Comparison of ENCODE assay signal across 1 cellular context in the genomic region with DNA sequence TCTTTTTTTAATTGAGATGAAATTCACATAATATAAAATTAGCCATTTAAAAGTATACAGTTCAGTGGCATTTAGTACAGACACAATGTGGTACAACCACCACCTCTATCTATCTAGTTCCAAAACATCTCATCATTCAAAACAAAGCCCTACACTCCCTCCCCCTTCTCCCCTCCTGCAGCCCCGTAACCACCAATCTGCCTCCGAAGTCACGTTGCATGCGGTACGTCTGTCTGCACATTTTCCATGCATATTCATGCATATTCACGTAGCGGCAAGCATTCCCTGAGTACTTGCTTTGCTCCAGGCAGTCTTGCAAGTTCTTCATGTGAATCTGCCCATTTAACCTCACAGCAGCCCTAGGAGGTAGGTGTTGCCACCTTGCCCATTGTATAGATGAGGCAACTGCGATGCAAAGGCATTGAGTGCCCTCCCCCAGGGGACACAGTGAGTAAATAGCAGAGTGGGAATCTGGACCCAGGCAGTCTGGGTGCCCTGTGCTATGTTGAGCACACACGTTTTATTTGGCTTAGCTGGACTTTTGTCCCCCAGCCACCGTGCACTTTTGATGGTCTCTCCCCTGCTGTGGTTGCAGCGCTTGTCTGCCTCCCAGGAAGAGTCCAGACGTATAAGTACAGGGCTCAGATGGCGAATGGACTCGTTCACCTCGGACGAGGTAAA.
TF ChIP-seq lines count a peak whose summit lies in the region.

No MANE protein-coding gene starts in this region.

TF ChIP-seq in HepG2, 621 proteins besides CTCF, POLR2A, EP300 and RAD21 (continued from another document and continues in another):
- TF ChIP-seq, protein P1, sequence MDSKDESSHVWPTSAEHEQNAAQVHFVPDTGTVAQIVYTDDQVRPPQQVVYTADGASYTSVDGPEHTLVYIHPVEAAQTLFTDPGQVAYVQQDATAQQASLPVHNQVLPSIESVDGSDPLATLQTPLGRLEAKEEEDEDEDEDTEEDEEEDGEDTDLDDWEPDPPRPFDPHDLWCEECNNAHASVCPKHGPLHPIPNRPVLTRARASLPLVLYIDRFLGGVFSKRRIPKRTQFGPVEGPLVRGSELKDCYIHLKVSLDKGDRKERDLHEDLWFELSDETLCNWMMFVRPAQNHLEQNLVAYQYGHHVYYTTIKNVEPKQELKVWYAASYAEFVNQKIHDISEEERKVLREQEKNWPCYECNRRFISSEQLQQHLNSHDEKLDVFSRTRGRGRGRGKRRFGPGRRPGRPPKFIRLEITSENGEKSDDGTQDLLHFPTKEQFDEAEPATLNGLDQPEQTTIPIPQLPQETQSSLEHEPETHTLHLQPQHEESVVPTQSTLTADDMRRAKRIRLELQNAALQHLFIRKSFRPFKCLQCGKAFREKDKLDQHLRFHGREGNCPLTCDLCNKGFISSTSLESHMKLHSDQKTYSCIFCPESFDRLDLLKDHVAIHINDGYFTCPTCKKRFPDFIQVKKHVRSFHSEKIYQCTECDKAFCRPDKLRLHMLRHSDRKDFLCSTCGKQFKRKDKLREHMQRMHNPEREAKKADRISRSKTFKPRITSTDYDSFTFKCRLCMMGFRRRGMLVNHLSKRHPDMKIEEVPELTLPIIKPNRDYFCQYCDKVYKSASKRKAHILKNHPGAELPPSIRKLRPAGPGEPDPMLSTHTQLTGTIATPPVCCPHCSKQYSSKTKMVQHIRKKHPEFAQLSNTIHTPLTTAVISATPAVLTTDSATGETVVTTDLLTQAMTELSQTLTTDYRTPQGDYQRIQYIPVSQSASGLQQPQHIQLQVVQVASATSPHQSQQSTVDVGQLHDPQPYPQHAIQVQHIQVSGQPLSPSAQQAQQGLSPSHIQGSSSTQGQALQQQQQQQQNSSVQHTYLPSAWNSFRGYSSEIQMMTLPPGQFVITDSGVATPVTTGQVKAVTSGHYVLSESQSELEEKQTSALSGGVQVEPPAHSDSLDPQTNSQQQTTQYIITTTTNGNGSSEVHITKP (CRISPR knock-in tag; IDR thresholded peaks at IDR 0.05; ENCODE audit: low read depth) = peak; percentile 90
- no peak for TF ChIP-seq NCOA1 (CRISPR knock-in tag; IDR thresholded peaks at IDR 0.05)
- TF ChIP-seq MED13 (CRISPR knock-in tag; IDR thresholded peaks at IDR 0.05) = no peak
- TF ChIP-seq CC2D1A (CRISPR knock-in tag; IDR thresholded peaks at IDR 0.05) = no peak
- TF ChIP-seq MIXL1 (CRISPR knock-in tag; IDR thresholded peaks at IDR 0.05) = peak; percentile 55; the same call in 1 of the 2 replicates
- TF ChIP-seq ZNF570 (CRISPR knock-in tag; IDR thresholded peaks at IDR 0.05; ENCODE audit: borderline replicate concordance) = no peak
- no peak for TF ChIP-seq ZNF124 (CRISPR knock-in tag; IDR thresholded peaks at IDR 0.05)
- no peak for TF ChIP-seq SP2 (CRISPR knock-in tag; IDR thresholded peaks at IDR 0.05)
- TF ChIP-seq, protein P2, sequence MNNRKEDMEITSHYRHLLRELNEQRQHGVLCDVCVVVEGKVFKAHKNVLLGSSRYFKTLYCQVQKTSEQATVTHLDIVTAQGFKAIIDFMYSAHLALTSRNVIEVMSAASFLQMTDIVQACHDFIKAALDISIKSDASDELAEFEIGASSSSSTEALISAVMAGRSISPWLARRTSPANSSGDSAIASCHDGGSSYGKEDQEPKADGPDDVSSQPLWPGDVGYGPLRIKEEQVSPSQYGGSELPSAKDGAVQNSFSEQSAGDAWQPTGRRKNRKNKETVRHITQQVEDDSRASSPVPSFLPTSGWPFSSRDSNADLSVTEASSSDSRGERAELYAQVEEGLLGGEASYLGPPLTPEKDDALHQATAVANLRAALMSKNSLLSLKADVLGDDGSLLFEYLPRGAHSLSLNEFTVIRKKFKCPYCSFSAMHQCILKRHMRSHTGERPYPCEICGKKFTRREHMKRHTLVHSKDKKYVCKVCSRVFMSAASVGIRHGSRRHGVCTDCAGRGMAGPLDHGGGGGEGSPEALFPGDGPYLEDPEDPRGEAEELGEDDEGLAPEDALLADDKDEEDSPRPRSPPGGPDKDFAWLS (CRISPR knock-in tag; IDR thresholded peaks at IDR 0.05; ENCODE audit: borderline replicate concordance) = no peak
- TF ChIP-seq RARG (CRISPR knock-in tag; IDR thresholded peaks at IDR 0.05; ENCODE audit: low read depth) = no peak
- TF ChIP-seq ZNF589 (CRISPR knock-in tag; conservative IDR thresholded peaks at IDR 0.05) = no peak
- no peak for TF ChIP-seq KLF13 (CRISPR knock-in tag; IDR thresholded peaks at IDR 0.05)
- TF ChIP-seq, protein P3, sequence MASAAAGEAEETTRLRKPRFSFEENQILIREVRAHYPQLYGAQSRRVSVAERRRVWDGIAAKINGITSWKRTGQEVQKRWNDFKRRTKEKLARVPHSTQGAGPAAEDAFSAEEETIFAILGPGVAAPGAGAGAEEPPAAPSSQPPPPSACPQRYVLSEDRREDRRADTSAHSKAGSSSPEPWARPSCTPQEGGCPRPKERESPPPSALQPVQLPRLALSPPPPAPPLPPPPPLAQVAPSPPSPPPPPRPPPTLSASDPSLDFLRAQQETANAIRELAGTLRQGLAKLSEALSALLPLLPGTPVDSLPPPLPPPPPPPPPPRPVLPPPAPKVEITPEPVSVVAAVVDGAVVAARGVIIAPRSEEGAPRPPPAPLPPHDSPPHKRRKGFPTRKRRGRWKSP (CRISPR knock-in tag; IDR thresholded peaks at IDR 0.05) = no peak
- no peak for TF ChIP-seq ZNF569 (CRISPR knock-in tag; IDR thresholded peaks at IDR 0.05; ENCODE audit: borderline replicate concordance)
- no peak for TF ChIP-seq PCBP1 (IDR thresholded peaks at IDR 0.05; ENCODE audit: borderline replicate concordance, low read depth, low read length)
- no peak for TF ChIP-seq HCFC1 (IDR thresholded peaks at IDR 0.05; ENCODE audit: low read depth, low read length)
- TF ChIP-seq ELF1 (CRISPR knock-in tag; IDR thresholded peaks at IDR 0.05) = peak; percentile 34; the same call in 1 of the 2 replicates
- TF ChIP-seq ZSCAN22 (CRISPR knock-in tag; IDR thresholded peaks at IDR 0.05) = no peak
- TF ChIP-seq SRY (CRISPR knock-in tag; IDR thresholded peaks at IDR 0.05) = no peak
- TF ChIP-seq SPEN (CRISPR knock-in tag; IDR thresholded peaks at IDR 0.05; ENCODE audit: low read depth) = peak; percentile 38; the same call in 1 of the 2 replicates
- no peak for TF ChIP-seq ZFYVE20 (CRISPR knock-in tag; IDR thresholded peaks at IDR 0.05; ENCODE audit: borderline replicate concordance, low read depth)
- no peak for TF ChIP-seq ZNF317 (CRISPR knock-in tag; IDR thresholded peaks at IDR 0.05)
- TF ChIP-seq ZFP62 (CRISPR knock-in tag; IDR thresholded peaks at IDR 0.05) = no peak
- TF ChIP-seq, protein P4, sequence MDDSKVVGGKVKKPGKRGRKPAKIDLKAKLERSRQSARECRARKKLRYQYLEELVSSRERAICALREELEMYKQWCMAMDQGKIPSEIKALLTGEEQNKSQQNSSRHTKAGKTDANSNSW (CRISPR knock-in tag; IDR thresholded peaks at IDR 0.05; ENCODE audit: borderline replicate concordance) = no peak
- TF ChIP-seq, protein P5, sequence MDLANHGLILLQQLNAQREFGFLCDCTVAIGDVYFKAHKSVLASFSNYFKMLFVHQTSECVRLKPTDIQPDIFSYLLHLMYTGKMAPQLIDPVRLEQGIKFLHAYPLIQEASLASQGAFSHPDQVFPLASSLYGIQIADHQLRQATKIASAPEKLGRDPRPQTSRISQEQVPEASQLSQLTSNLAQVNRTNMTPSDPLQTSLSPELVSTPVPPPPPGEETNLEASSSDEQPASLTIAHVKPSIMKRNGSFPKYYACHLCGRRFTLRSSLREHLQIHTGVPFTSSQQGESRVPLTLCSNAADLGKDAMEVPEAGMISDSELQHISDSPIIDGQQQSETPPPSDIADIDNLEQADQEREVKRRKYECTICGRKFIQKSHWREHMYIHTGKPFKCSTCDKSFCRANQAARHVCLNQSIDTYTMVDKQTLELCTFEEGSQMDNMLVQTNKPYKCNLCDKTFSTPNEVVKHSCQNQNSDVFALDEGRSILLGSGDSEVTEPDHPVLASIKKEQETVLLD (CRISPR knock-in tag; IDR thresholded peaks at IDR 0.05; ENCODE audit: low read depth) = peak; percentile 44; the same call in 1 of the 2 replicates
- TF ChIP-seq ZNF224 (CRISPR knock-in tag; IDR thresholded peaks at IDR 0.05) = no peak
- TF ChIP-seq, protein P6, sequence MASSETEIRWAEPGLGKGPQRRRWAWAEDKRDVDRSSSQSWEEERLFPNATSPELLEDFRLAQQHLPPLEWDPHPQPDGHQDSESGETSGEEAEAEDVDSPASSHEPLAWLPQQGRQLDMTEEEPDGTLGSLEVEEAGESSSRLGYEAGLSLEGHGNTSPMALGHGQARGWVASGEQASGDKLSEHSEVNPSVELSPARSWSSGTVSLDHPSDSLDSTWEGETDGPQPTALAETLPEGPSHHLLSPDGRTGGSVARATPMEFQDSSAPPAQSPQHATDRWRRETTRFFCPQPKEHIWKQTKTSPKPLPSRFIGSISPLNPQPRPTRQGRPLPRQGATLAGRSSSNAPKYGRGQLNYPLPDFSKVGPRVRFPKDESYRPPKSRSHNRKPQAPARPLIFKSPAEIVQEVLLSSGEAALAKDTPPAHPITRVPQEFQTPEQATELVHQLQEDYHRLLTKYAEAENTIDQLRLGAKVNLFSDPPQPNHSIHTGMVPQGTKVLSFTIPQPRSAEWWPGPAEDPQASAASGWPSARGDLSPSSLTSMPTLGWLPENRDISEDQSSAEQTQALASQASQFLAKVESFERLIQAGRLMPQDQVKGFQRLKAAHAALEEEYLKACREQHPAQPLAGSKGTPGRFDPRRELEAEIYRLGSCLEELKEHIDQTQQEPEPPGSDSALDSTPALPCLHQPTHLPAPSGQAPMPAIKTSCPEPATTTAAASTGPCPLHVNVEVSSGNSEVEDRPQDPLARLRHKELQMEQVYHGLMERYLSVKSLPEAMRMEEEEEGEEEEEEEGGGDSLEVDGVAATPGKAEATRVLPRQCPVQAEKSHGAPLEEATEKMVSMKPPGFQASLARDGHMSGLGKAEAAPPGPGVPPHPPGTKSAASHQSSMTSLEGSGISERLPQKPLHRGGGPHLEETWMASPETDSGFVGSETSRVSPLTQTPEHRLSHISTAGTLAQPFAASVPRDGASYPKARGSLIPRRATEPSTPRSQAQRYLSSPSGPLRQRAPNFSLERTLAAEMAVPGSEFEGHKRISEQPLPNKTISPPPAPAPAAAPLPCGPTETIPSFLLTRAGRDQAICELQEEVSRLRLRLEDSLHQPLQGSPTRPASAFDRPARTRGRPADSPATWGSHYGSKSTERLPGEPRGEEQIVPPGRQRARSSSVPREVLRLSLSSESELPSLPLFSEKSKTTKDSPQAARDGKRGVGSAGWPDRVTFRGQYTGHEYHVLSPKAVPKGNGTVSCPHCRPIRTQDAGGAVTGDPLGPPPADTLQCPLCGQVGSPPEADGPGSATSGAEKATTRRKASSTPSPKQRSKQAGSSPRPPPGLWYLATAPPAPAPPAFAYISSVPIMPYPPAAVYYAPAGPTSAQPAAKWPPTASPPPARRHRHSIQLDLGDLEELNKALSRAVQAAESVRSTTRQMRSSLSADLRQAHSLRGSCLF (CRISPR knock-in tag; IDR thresholded peaks at IDR 0.05; ENCODE audit: borderline replicate concordance) = no peak
- TF ChIP-seq ZNF772 (CRISPR knock-in tag; IDR thresholded peaks at IDR 0.05) = peak; percentile 75; the same call in 1 of the 2 replicates
- peak; percentile 96 for TF ChIP-seq MTA1 (CRISPR knock-in tag; IDR thresholded peaks at IDR 0.05; ENCODE audit: borderline replicate concordance)
- TF ChIP-seq, protein P7, sequence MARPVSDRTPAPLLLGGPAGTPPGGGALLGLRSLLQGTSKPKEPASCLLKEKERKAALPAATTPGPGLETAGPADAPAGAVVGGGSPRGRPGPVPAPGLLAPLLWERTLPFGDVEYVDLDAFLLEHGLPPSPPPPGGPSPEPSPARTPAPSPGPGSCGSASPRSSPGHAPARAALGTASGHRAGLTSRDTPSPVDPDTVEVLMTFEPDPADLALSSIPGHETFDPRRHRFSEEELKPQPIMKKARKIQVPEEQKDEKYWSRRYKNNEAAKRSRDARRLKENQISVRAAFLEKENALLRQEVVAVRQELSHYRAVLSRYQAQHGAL (CRISPR knock-in tag; IDR thresholded peaks at IDR 0.05; ENCODE audit: not compliant biosample characterization) = no peak
- no peak for TF ChIP-seq MEIS1 (CRISPR knock-in tag; IDR thresholded peaks at IDR 0.05; ENCODE audit: borderline replicate concordance)
- TF ChIP-seq ZBTB7A (CRISPR knock-in tag; IDR thresholded peaks at IDR 0.05) = peak; percentile 92
- TF ChIP-seq TOPORS (CRISPR knock-in tag; IDR thresholded peaks at IDR 0.05) = no peak; the same call in 1 of the 2 replicates
- TF ChIP-seq MATR3 (CRISPR knock-in tag; IDR thresholded peaks at IDR 0.05) = no peak
- TF ChIP-seq ZNF790 (CRISPR knock-in tag; IDR thresholded peaks at IDR 0.05; ENCODE audit: borderline replicate concordance) = no peak
- no peak for TF ChIP-seq NKX3-1 (CRISPR knock-in tag; IDR thresholded peaks at IDR 0.05)
- TF ChIP-seq ZNF550 (CRISPR knock-in tag; IDR thresholded peaks at IDR 0.05; ENCODE audit: borderline replicate concordance) = no peak
- TF ChIP-seq, protein P8, sequence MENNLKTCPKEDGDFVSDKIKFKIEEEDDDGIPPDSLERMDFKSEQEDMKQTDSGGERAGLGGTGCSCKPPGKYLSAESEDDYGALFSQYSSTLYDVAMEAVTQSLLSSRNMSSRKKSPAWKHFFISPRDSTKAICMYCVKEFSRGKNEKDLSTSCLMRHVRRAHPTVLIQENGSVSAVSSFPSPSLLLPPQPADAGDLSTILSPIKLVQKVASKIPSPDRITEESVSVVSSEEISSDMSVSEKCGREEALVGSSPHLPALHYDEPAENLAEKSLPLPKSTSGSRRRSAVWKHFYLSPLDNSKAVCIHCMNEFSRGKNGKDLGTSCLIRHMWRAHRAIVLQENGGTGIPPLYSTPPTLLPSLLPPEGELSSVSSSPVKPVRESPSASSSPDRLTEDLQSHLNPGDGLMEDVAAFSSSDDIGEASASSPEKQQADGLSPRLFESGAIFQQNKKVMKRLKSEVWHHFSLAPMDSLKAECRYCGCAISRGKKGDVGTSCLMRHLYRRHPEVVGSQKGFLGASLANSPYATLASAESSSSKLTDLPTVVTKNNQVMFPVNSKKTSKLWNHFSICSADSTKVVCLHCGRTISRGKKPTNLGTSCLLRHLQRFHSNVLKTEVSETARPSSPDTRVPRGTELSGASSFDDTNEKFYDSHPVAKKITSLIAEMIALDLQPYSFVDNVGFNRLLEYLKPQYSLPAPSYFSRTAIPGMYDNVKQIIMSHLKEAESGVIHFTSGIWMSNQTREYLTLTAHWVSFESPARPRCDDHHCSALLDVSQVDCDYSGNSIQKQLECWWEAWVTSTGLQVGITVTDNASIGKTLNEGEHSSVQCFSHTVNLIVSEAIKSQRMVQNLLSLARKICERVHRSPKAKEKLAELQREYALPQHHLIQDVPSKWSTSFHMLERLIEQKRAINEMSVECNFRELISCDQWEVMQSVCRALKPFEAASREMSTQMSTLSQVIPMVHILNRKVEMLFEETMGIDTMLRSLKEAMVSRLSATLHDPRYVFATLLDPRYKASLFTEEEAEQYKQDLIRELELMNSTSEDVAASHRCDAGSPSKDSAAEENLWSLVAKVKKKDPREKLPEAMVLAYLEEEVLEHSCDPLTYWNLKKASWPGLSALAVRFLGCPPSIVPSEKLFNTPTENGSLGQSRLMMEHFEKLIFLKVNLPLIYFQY (CRISPR knock-in tag; IDR thresholded peaks at IDR 0.05; ENCODE audit: borderline replicate concordance) = peak; percentile 37; the same call in 1 of the 2 replicates
- peak; percentile 97 for TF ChIP-seq SALL1 (CRISPR knock-in tag; IDR thresholded peaks at IDR 0.05)
- TF ChIP-seq SOX5 (CRISPR knock-in tag; IDR thresholded peaks at IDR 0.05; ENCODE audit: borderline replicate concordance) = peak; percentile 71
- no peak for TF ChIP-seq KAT7 (CRISPR knock-in tag; IDR thresholded peaks at IDR 0.05; ENCODE audit: borderline replicate concordance)
- TF ChIP-seq REPIN1 (CRISPR knock-in tag; IDR thresholded peaks at IDR 0.05; ENCODE audit: borderline replicate concordance, low read depth) = peak; percentile 67; the same call in 1 of the 2 replicates
- TF ChIP-seq POGZ (CRISPR knock-in tag; IDR thresholded peaks at IDR 0.05) = peak; percentile 91
